25 cellular contexts compared by ENCODE assay signal in the genomic region with DNA sequence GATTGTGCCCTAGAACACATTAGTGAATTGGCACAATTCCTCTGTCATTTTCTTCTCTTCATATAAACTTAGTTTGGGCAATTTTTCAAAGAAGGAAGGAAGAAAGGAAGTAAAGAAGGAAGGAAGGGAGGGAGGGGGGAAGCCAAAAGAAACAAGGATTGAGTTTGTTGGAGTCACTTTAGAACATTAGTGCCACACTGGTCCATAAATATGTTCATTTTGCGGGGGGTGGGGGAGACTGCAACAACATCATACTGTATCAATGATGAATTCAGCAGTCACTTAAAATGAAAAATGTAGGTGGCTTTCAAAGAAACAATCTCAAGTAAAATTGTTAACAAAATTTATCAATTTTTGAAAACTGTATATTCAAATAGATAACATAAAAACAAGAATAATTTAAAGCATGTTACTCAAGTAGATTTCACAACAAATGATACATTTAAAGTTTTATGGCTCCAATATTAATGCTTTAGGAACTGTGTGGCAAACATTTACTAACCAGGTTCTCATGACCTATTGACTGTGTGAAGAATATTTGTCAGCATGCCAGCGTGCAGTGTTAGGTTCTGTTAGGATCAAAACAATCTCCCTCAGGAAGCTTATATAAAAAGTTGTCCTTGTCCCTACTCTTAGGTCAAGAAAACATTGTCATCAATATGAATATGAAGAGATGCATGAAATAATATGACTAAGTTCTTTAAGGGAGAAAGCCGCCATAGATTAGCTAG.
DNase-seq lines count a peak whose midpoint lies in the region; ATAC-seq and TF ChIP-seq lines count a peak whose summit lies in the region.
"Had no signal": no experiment of that assay in that cellular context is flagged by ENCODE, and none has a peak within 500 bp of the region (broad histone marks: within the 10 kb centered on the region; RNA-seq: fewer than 3 reads in every experiment).

No MANE protein-coding gene starts in this region.

- H3K27ac ChIP-seq in psoas muscle, result peak overlapping the region; percentile 25
- H3K27ac ChIP-seq: adrenal gland; BLaER1 treated with 17β-estradiol and CSF1 and Interleukin-3, amounts not matched to agents 10 nM and 100 nM; PC-9; prostate gland; VCaP had no signal

- H3K36me3 ChIP-seq in psoas muscle (ENCODE audit: insufficient read depth in 1 of 2, low read depth in 1 of 2), result no peaks in the 10 kb centered on the region
- no peaks in the 10 kb centered on the region for H3K36me3 ChIP-seq in Caco-2 (ENCODE audit: control insufficient read depth, insufficient read depth, low read length)
- H3K36me3 ChIP-seq: adrenal gland; BLaER1 treated with 17β-estradiol and CSF1 and Interleukin-3, amounts not matched to agents 10 nM and 100 nM; prostate gland had no signal

- H3K4me1 Mint-ChIP-seq in Caco-2 (ENCODE audit: low read depth, unreplicated experiment), result no peaks in the 10 kb centered on the region
- H3K4me1 Mint-ChIP-seq: mesothelial cell of epicardium had no signal

- H3K4me3 Mint-ChIP-seq in Caco-2 (ENCODE audit: unreplicated experiment), result no peak overlapping the region
- H3K4me3 Mint-ChIP-seq: effector memory CD8-positive, alpha-beta T cell; HFFc6; mesothelial cell of epicardium; nephron progenitor cell; T-helper 1 cell treated with Interleukin-12 subunit alpha and Interleukin-12 subunit beta and Interleukin-4 antibody, amounts not matched to agents 30 μg/mL and 1 μg/mL, for 36 hours had no signal

- H3K4me1 ChIP-seq in psoas muscle (peaks cover 22% of the 10 kb centered on the region), Caco-2 (no peaks in the 10 kb centered on the region)
- H3K4me1 ChIP-seq: BLaER1 treated with 17β-estradiol and CSF1 and Interleukin-3, amounts not matched to agents 10 nM and 100 nM; prostate gland had no signal

- H3K9me3 Mint-ChIP-seq in Caco-2 (ENCODE audit: unreplicated experiment), result no peaks in the 10 kb centered on the region
- H3K9me3 Mint-ChIP-seq: effector memory CD8-positive, alpha-beta T cell; mesothelial cell of epicardium; nephron progenitor cell had no signal

- H3K36me3 Mint-ChIP-seq in Caco-2 (ENCODE audit: insufficient read depth, unreplicated experiment), result no peaks in the 10 kb centered on the region
- H3K36me3 Mint-ChIP-seq: mesothelial cell of epicardium had no signal

- DNase-seq in AG10803 (ENCODE audit: low read depth) (peak; percentile 54), astrocyte of the hippocampus (ENCODE audit: low read depth, low spot score) (peak; percentile 24), foreskin fibroblast (peak; percentile 32 to 56), psoas muscle (no peak), COLO668 (lab: John Stamatoyannopoulos, UW; ENCODE audit: unreplicated experiment) (no peak), hepatic stellate cell (ENCODE audit: low spot score) (no peak), Caco-2 (no peak)
- DNase-seq: activated CD4-positive, alpha-beta T cell treated with anti-CD3 and anti-CD28 coated beads, Interleukin-2, amount 50 U/mL, for 1 hour; activated gamma-delta T cell; effector memory CD8-positive, alpha-beta T cell; HFFc6; NCI-H1105 treated with DMSO at 0.1 percent for 48 hours; NCI-H2081 treated with DMSO at 0.1 percent for 48 hours; NCI-H446; nephron progenitor cell; PC-9; stimulated activated CD4-positive, alpha-beta T cell treated with anti-CD3 and anti-CD28 coated beads, Interleukin-15, amount 100 ng/mL, for 24 hours; substantia nigra had no signal

- no peak for ATAC-seq in psoas muscle
- no peak for ATAC-seq in esophagus mucosa
- ATAC-seq: effector memory CD8-positive, alpha-beta T cell had no signal

- POLR2A ChIA-PET in Caco-2 (lab: Charles Lee), result no interaction called here

- BruUV-seq in Caco-2 (replicated peaks; lab: Mats Ljungman, UMichigan), result no TSS peak

- intact Hi-C loops in psoas muscle (cut with DNase I), result loop anchor here in 1 of 2 donors (5.0 kb wide), 1 partner anchor 35 kb away; no protein-coding TSS in a partner anchor
- intact Hi-C loops in Caco-2 (cut with micrococcal nuclease; ENCODE audit: unreplicated experiment), result no loop called here

- CTCF ChIA-PET in Caco-2 (lab: Charles Lee), result no interaction called here

- 48 to 60% (median 54%) methylated on average over 3 of the region's 3 CpGs for WGBS in psoas muscle, 3 donors

- H3K27me3 ChIP-seq in psoas muscle (ENCODE audit: insufficient read depth in 3 of 3, low read length in 2 of 3), result no peaks in the 10 kb centered on the region
- H3K27me3 ChIP-seq in Caco-2 (replicated peaks; ENCODE audit: control insufficient read depth, insufficient read depth, low read length), result no peaks in the 10 kb centered on the region
- H3K27me3 ChIP-seq: adrenal gland; BLaER1 treated with 17β-estradiol and CSF1 and Interleukin-3, amounts not matched to agents 10 nM and 100 nM had no signal

- H3K9me3 ChIP-seq in psoas muscle (no peaks in the 10 kb centered on the region), Caco-2 (no peaks in the 10 kb centered on the region)
- H3K9me3 ChIP-seq: adrenal gland; BLaER1 treated with 17β-estradiol and CSF1 and Interleukin-3, amounts not matched to agents 10 nM and 100 nM; prostate gland had no signal

- H3K27me3 Mint-ChIP-seq in Caco-2 (ENCODE audit: insufficient read depth, unreplicated experiment), result no peaks in the 10 kb centered on the region

- TF ChIP-seq CTCF in AG10803 (conservative IDR thresholded peaks at IDR 0.05; ENCODE audit: low read length), result no peak
- no peak for TF ChIP-seq CTCF in foreskin fibroblast (IDR thresholded peaks at IDR 0.05; ENCODE audit: low read depth, low read length)
- no peak for TF ChIP-seq CTCF in psoas muscle (IDR thresholded peaks at IDR 0.05)
- no peak for TF ChIP-seq CTCF in Caco-2 (IDR thresholded peaks at IDR 0.05; ENCODE audit: insufficient read depth in 1 of 2, low read depth in 1 of 2, low read length in 1 of 2, severe bottlenecking in 1 of 2, unreplicated experiment in 1 of 2)

- no peak overlapping the region for H3K27ac Mint-ChIP-seq in Caco-2 (ENCODE audit: unreplicated experiment)
- H3K27ac Mint-ChIP-seq: effector memory CD8-positive, alpha-beta T cell; HFFc6; mesothelial cell of epicardium; nephron progenitor cell; T-helper 1 cell treated with Interleukin-12 subunit alpha and Interleukin-12 subunit beta and Interleukin-4 antibody, amounts not matched to agents 30 μg/mL and 1 μg/mL, for 36 hours had no signal

- H3K4me3 ChIP-seq in AG10803 (ENCODE audit: low read length) (no peak overlapping the region), foreskin fibroblast (ENCODE audit: low read depth in 1 of 2, low read length in 2 of 2) (no peak overlapping the region), psoas muscle (no peak overlapping the region), Caco-2 (ENCODE audit: low read depth, low read length) (no peak overlapping the region)
- H3K4me3 ChIP-seq: adrenal gland; BLaER1 treated with 17β-estradiol and CSF1 and Interleukin-3, amounts not matched to agents 10 nM and 100 nM; PC-9; prostate gland had no signal

Comparison
In these comparisons a context has a peak if more than half of its experiments do, and no peak if none do; other contexts are left out.
1. DNase-seq: peak in AG10803 (single experiment), astrocyte of the hippocampus (single experiment) and foreskin fibroblast (2 of 2); none in psoas muscle (0 of 2), COLO668 (single experiment), hepatic stellate cell (single experiment) and Caco-2 (0 of 2).